Comparison of ENCODE assay signal across 13 cellular contexts in genomic region chr13:77732287-77732686, GRCh38. TPM values are rescaled to one million over a fixed set of nuclear protein-coding genes. Genes with fewer than 3 reads are reported as not detected.
DNase-seq lines count a peak whose midpoint lies in the region; ATAC-seq and TF ChIP-seq lines count a peak whose summit lies in the region.
"Had no signal": no experiment of that assay in that cellular context is flagged by ENCODE, and none has a peak within 500 bp of the region (broad histone marks: within the 10 kb centered on the region; RNA-seq: fewer than 3 reads in every experiment).

No MANE protein-coding gene starts in this region.

- H2AFZ ChIP-seq in SK-N-SH (ENCODE audit: low read depth): no peak overlapping the region

- H3K4me1 ChIP-seq in SK-N-SH (ENCODE audit: control insufficient read depth in 1 of 2, insufficient read depth in 2 of 2, low read depth in 1 of 2, low read length in 1 of 2): peaks cover 2 to 11% of the 10 kb centered on the region in 2 experiments; a peak in 3 of 4 replicates

- H3K36me3 ChIP-seq in SK-N-SH (replicated peaks in 1 of 2; ENCODE audit: control insufficient read depth in 1 of 2, insufficient read depth in 2 of 2, low read length in 1 of 2): no peaks in the 10 kb centered on the region

- 30% methylated on average over 2 of the region's 2 CpGs for WGBS in SK-N-SH (ENCODE audit: low lambda C conversion rate)

- H3K9ac ChIP-seq in SK-N-SH: no peak overlapping the region
- H3K9ac ChIP-seq: BLaER1 had no signal

- no peaks in the 10 kb centered on the region for H4K20me1 ChIP-seq in SK-N-SH (ENCODE audit: insufficient read depth)

- no peak overlapping the region; a peak in 1 of 4 replicates for H3K27ac ChIP-seq in SK-N-SH (ENCODE audit: low read depth in 2 of 2, low read length in 1 of 2)
- peak overlapping the region; percentile 11 for H3K27ac ChIP-seq in caudate nucleus (ENCODE audit: low read depth, low read length)
- peak overlapping the region; percentile 51 for H3K27ac ChIP-seq in temporal lobe (ENCODE audit: low read depth, low read length)
- H3K27ac ChIP-seq: BLaER1 had no signal

- POLR2A ChIA-PET in SK-N-SH (lab: Yijun Ruan, JAX): no interaction called here

- 0 out of 4 replicates have a peak, but pooled peaks of 1 of the 2 experiments have one; percentile 41 for TF ChIP-seq EP300 in SK-N-SH (IDR thresholded peaks at IDR 0.05; ENCODE audit: borderline replicate concordance in 1 of 2, low read depth in 1 of 2, low read length in 1 of 2)

- no peaks in the 10 kb centered on the region for H3K9me3 ChIP-seq in SK-N-SH
- H3K9me3 ChIP-seq: BLaER1, HAP-1 had no signal

- H3K27me3 ChIP-seq in SK-N-SH (ENCODE audit: insufficient read depth): no peaks in the 10 kb centered on the region
- H3K27me3 ChIP-seq: BLaER1 had no signal

- DNase-seq in NCI-H2171 treated with DMSO at 0.1 percent for 48 hours (lab: John Stamatoyannopoulos, UW) (peak; percentile 42), NCI-H2171 (lab: John Stamatoyannopoulos, UW) (no peak), SK-N-SH (peak; percentile 4), caudate nucleus (lab: John Stamatoyannopoulos, UW) (no peak), NCI-H446 treated with DMSO at 0.1 percent for 48 hours (lab: John Stamatoyannopoulos, UW) (no peak), Kasumi-1 (lab: John Stamatoyannopoulos, UW) (no peak)
- DNase-seq: 8988T, AML-193, DMS79 had no signal

- no peak for ATAC-seq in GM19351 (IDR thresholded peaks at IDR 0.05; ENCODE audit: unreplicated experiment)

- TF ChIP-seq RAD21 in SK-N-SH (IDR thresholded peaks at IDR 0.05; ENCODE audit: low read length): no peak

- no peak for TF ChIP-seq CTCF in SK-N-SH (IDR thresholded peaks at IDR 0.05)

- no peaks in the 10 kb centered on the region for H3K79me2 ChIP-seq in SK-N-SH (ENCODE audit: insufficient read depth)

- no peak overlapping the region for H3K4me2 ChIP-seq in SK-N-SH
- H3K4me2 ChIP-seq: BLaER1 had no signal

- H3F3A ChIP-seq in SK-N-SH (replicated peaks; ENCODE audit: insufficient read depth): no peaks in the 10 kb centered on the region

- H3K9me2 ChIP-seq in SK-N-SH: no peaks in the 10 kb centered on the region

- no peak overlapping the region for H3K4me3 ChIP-seq in SK-N-SH (ENCODE audit: low read depth in 2 of 2, low read length in 1 of 2)
- H3K4me3 ChIP-seq: BLaER1, HAP-1 had no signal

- CTCF ChIA-PET in SK-N-SH (lab: Yijun Ruan, JAX): interaction anchor here (1.1 kb wide), 1 partner anchor 139 kb away, joined by 4 read pairs; no protein-coding TSS in a partner anchor

TF ChIP-seq in SK-N-SH, 30 proteins besides CTCF, POLR2A, EP300 and RAD21:
- TF ChIP-seq GABPA (IDR thresholded peaks at IDR 0.05; ENCODE audit: low read depth) (no peak), IRF3 (IDR thresholded peaks at IDR 0.05; ENCODE audit: low read depth, low read length) (no peak), GATA2 (CRISPR knock-in tag; IDR thresholded peaks at IDR 0.05) (peak; percentile 19; the same call in 1 of the 2 replicates), TAF1 (IDR thresholded peaks at IDR 0.05; ENCODE audit: borderline replicate concordance, low read depth, low read length) (no peak), NFIC (IDR thresholded peaks at IDR 0.05; ENCODE audit: borderline replicate concordance) (no peak)

RNA-seq across cellular contexts. Expression of gene SLAIN1, which starts 34.8 kb away (rescaled TPM):
- polyA plus RNA-seq in SK-N-SH (2012; rRNA removed): 1.6 and 1.8 TPM in 2 replicates
- 1.5 TPM in 2 replicates for polyA plus RNA-seq in SK-N-SH (2012; cell fraction: cytosol; rRNA removed)
- polyA plus RNA-seq in SK-N-SH (2012; cell fraction: nucleus; rRNA removed): 0.42 and 0.76 TPM in 2 replicates
- total RNA-seq in temporal lobe: 289 TPM

Comparison
In these comparisons a context has a peak if more than half of its experiments do, and no peak if none do; other contexts are left out.
1. DNase-seq: peak in NCI-H2171 treated with DMSO at 0.1 percent for 48 hours (single experiment) and SK-N-SH (single experiment); none in NCI-H2171 (single experiment), caudate nucleus (0 of 61), NCI-H446 treated with DMSO at 0.1 percent for 48 hours (single experiment) and Kasumi-1 (0 of 2).
2. H3K27ac ChIP-seq: peak in caudate nucleus (single experiment) and temporal lobe (single experiment); none in SK-N-SH (0 of 2).